ENCODE assay signal across 1 cellular context in the genomic region with DNA sequence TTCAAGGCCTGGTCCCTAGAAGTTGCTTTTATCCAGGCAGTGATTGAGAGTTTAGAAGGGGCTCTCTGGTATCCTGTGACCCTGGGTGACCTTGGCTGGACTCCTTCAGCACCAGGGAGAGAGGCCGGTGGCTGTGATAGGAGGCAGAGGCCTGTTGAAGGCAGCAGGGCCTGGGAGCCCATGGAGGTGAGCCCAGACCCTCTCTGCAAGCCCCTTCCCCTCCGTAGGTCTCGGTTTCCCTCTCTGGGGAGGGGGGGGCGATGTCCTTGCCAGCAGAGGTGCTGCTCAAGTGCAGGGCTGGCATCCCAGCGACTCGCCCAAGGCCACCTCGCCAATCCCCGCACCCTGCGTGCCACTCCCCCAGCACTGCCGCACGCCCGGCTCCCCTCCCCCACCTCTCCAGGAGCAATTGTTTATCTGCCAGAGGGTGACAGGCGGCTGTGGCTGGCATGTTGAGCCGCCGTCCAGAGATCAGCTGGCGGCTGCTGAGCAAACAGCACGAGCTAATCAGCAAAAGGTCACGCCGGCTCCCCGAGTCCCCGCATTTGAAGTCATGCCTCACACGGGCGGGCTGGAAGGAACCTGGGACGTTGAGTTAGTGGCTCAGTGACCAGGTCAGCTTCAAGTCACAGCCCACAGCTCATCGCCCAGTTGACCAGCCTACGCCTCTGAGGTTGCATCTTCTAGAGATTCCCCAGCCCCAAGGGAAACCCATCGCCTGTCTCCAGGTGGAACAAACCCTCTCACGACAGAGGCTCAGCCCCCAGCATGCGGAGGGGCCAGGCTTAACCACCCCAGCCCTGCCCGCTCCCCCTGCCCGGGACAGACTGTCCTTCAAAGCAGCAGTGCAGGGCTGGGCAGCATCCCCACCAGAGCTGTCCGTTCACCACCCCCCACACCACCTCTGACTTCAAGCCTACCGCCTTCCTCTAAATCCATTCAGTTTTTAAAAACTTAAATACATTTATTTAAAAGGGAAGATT.
TF ChIP-seq lines count a peak whose summit lies in the region.

No MANE protein-coding gene starts in this region.

TF ChIP-seq in HepG2, 621 proteins besides CTCF, POLR2A, EP300 and RAD21 (continued from another document and continues in another):
- peak; percentile 87 for TF ChIP-seq ZNF142 (CRISPR knock-in tag; IDR thresholded peaks at IDR 0.05)
- TF ChIP-seq, protein P1, sequence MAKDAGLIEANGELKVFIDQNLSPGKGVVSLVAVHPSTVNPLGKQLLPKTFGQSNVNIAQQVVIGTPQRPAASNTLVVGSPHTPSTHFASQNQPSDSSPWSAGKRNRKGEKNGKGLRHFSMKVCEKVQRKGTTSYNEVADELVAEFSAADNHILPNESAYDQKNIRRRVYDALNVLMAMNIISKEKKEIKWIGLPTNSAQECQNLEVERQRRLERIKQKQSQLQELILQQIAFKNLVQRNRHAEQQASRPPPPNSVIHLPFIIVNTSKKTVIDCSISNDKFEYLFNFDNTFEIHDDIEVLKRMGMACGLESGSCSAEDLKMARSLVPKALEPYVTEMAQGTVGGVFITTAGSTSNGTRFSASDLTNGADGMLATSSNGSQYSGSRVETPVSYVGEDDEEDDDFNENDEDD (CRISPR knock-in tag; IDR thresholded peaks at IDR 0.05; ENCODE audit: borderline replicate concordance): peak; percentile 81; the same call in 1 of the 2 replicates
- TF ChIP-seq CCAR2 (optimal IDR thresholded peaks at IDR 0.05; ENCODE audit: low read depth, low read length): no peak
- no peak for TF ChIP-seq DMTF1 (CRISPR knock-in tag; IDR thresholded peaks at IDR 0.05)
- TF ChIP-seq, protein P2, sequence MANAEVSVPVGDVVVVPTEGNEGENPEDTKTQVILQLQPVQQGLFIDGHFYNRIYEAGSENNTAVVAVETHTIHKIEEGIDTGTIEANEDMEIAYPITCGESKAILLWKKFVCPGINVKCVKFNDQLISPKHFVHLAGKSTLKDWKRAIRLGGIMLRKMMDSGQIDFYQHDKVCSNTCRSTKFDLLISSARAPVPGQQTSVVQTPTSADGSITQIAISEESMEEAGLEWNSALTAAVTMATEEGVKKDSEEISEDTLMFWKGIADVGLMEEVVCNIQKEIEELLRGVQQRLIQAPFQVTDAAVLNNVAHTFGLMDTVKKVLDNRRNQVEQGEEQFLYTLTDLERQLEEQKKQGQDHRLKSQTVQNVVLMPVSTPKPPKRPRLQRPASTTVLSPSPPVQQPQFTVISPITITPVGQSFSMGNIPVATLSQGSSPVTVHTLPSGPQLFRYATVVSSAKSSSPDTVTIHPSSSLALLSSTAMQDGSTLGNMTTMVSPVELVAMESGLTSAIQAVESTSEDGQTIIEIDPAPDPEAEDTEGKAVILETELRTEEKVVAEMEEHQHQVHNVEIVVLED (CRISPR knock-in tag; IDR thresholded peaks at IDR 0.05; ENCODE audit: borderline replicate concordance): peak; percentile 77
- TF ChIP-seq MXI1 (IDR thresholded peaks at IDR 0.05; ENCODE audit: borderline replicate concordance, low read depth, low read length): peak; percentile 77; the same call in 2 of the 3 replicates
- TF ChIP-seq ZNF225 (CRISPR knock-in tag; IDR thresholded peaks at IDR 0.05): peak; percentile 96
- TF ChIP-seq ZNF83 (CRISPR knock-in tag; IDR thresholded peaks at IDR 0.05; ENCODE audit: borderline replicate concordance): no peak
- peak; percentile 52 for TF ChIP-seq PRPF4 (IDR thresholded peaks at IDR 0.05; ENCODE audit: low read depth, low read length, poor library complexity, severe bottlenecking)
- TF ChIP-seq GATAD2A (CRISPR knock-in tag; IDR thresholded peaks at IDR 0.05): peak; percentile 92
- peak; percentile 80 for TF ChIP-seq XRCC5 (optimal IDR thresholded peaks at IDR 0.05; ENCODE audit: low read length)
- 0 out of 2 replicates have a peak, but pooled peaks have one; percentile 15 for TF ChIP-seq ZFP1 (CRISPR knock-in tag; IDR thresholded peaks at IDR 0.05)
- no peak for TF ChIP-seq SOX6 (IDR thresholded peaks at IDR 0.05)
- TF ChIP-seq SOX6 (CRISPR knock-in tag; IDR thresholded peaks at IDR 0.05): peak; percentile 99
- TF ChIP-seq, protein P3, sequence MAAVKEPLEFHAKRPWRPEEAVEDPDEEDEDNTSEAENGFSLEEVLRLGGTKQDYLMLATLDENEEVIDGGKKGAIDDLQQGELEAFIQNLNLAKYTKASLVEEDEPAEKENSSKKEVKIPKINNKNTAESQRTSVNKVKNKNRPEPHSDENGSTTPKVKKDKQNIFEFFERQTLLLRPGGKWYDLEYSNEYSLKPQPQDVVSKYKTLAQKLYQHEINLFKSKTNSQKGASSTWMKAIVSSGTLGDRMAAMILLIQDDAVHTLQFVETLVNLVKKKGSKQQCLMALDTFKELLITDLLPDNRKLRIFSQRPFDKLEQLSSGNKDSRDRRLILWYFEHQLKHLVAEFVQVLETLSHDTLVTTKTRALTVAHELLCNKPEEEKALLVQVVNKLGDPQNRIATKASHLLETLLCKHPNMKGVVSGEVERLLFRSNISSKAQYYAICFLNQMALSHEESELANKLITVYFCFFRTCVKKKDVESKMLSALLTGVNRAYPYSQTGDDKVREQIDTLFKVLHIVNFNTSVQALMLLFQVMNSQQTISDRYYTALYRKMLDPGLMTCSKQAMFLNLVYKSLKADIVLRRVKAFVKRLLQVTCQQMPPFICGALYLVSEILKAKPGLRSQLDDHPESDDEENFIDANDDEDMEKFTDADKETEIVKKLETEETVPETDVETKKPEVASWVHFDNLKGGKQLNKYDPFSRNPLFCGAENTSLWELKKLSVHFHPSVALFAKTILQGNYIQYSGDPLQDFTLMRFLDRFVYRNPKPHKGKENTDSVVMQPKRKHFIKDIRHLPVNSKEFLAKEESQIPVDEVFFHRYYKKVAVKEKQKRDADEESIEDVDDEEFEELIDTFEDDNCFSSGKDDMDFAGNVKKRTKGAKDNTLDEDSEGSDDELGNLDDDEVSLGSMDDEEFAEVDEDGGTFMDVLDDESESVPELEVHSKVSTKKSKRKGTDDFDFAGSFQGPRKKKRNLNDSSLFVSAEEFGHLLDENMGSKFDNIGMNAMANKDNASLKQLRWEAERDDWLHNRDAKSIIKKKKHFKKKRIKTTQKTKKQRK (IDR thresholded peaks at IDR 0.05; ENCODE audit: low read length): no peak
- peak; percentile 80 for TF ChIP-seq KAT8 (CRISPR knock-in tag; IDR thresholded peaks at IDR 0.05)
- TF ChIP-seq CHD4 (IDR thresholded peaks at IDR 0.05; ENCODE audit: borderline replicate concordance, low read length): no peak
- TF ChIP-seq ZNF143 (CRISPR knock-in tag; IDR thresholded peaks at IDR 0.05): peak; percentile 62; the same call in 1 of the 2 replicates
- peak; percentile 88 for TF ChIP-seq REL (CRISPR knock-in tag; conservative IDR thresholded peaks at IDR 0.05)
- TF ChIP-seq BCLAF1 (IDR thresholded peaks at IDR 0.05): no peak
- TF ChIP-seq, protein P4, sequence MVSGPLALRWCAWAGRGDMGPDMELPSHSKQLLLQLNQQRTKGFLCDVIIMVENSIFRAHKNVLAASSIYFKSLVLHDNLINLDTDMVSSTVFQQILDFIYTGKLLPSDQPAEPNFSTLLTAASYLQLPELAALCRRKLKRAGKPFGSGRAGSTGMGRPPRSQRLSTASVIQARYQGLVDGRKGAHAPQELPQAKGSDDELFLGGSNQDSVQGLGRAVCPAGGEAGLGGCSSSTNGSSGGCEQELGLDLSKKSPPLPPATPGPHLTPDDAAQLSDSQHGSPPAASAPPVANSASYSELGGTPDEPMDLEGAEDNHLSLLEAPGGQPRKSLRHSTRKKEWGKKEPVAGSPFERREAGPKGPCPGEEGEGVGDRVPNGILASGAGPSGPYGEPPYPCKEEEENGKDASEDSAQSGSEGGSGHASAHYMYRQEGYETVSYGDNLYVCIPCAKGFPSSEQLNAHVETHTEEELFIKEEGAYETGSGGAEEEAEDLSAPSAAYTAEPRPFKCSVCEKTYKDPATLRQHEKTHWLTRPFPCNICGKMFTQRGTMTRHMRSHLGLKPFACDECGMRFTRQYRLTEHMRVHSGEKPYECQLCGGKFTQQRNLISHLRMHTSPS (CRISPR knock-in tag; IDR thresholded peaks at IDR 0.05; ENCODE audit: low read depth): peak; percentile 98
- peak; percentile 98 for TF ChIP-seq ZNF746 (CRISPR knock-in tag; IDR thresholded peaks at IDR 0.05)
- no peak; the same call in none of the 2 replicates for TF ChIP-seq SIX4 (CRISPR knock-in tag; IDR thresholded peaks at IDR 0.05)
- no peak for TF ChIP-seq ZNF333 (CRISPR knock-in tag; IDR thresholded peaks at IDR 0.05; ENCODE audit: borderline replicate concordance)
- no peak for TF ChIP-seq MATR3 (CRISPR knock-in tag; IDR thresholded peaks at IDR 0.05)
- no peak for TF ChIP-seq NFE2L2 (IDR thresholded peaks at IDR 0.05; ENCODE audit: low read length)
- no peak for TF ChIP-seq FOXM1 (CRISPR knock-in tag; IDR thresholded peaks at IDR 0.05)
- TF ChIP-seq, protein P5, sequence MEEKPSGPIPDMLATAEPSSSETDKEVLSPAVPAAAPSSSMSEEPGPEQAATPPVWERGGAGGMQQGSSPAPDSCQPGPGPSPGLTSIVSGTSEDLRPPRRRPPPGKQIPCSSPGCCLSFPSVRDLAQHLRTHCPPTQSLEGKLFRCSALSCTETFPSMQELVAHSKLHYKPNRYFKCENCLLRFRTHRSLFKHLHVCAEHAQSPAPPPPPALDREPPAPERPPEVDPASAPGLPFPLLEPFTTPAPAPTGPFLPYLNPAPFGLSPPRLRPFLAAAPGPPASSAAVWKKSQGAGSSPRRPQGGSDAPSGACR (CRISPR knock-in tag; IDR thresholded peaks at IDR 0.05): peak; percentile 81; the same call in 1 of the 2 replicates
- TF ChIP-seq ZFP37 (CRISPR knock-in tag; IDR thresholded peaks at IDR 0.05; ENCODE audit: borderline replicate concordance): peak; percentile 92; the same call in 1 of the 2 replicates
- TF ChIP-seq SCMH1 (CRISPR knock-in tag; IDR thresholded peaks at IDR 0.05; ENCODE audit: borderline replicate concordance): no peak
- TF ChIP-seq ZNF205 (CRISPR knock-in tag; IDR thresholded peaks at IDR 0.05): peak; percentile 82
- peak; percentile 60 for TF ChIP-seq CEBPG (CRISPR knock-in tag; IDR thresholded peaks at IDR 0.05)
- TF ChIP-seq NR2F6 (IDR thresholded peaks at IDR 0.05): peak; percentile 91
- peak; percentile 98 for TF ChIP-seq NR2F6 (CRISPR knock-in tag; IDR thresholded peaks at IDR 0.05)
